In genomic region chr4:144611850-144612249, GRCh38 we compare ENCODE assay signal across 8 cellular contexts. TPM values are rescaled to one million over a fixed set of nuclear protein-coding genes. Genes with fewer than 3 reads are reported as not detected.
DNase-seq lines count a peak whose midpoint lies in the region; ATAC-seq, FAIRE-seq and TF ChIP-seq lines count a peak whose summit lies in the region.

No MANE protein-coding gene starts in this region.

- no peaks in the 10 kb centered on the region for H3K36me3 Mint-ChIP-seq in astrocyte (ENCODE audit: low read depth, unreplicated experiment)
- no peaks in the 10 kb centered on the region for H3K36me3 Mint-ChIP-seq in nephron progenitor cell (ENCODE audit: low read depth)

- peaks cover 7% of the 10 kb centered on the region for H3K4me1 ChIP-seq in astrocyte (ENCODE audit: insufficient read depth, low read length)

- H3K36me3 ChIP-seq in astrocyte (ENCODE audit: insufficient read depth, low read length), result no peaks in the 10 kb centered on the region

- ATAC-seq in HG02588 (IDR thresholded peaks at IDR 0.05; ENCODE audit: unreplicated experiment), result peak; percentile 50
- ATAC-seq in HG02763 (IDR thresholded peaks at IDR 0.05; ENCODE audit: unreplicated experiment), result no peak

- no peaks in the 10 kb centered on the region for H3K79me2 ChIP-seq in astrocyte (ENCODE audit: insufficient read depth, low read length)

- TF ChIP-seq POLR2A in GM12892 (IDR thresholded peaks at IDR 0.05; ENCODE audit: low read depth, low read length), result no peak

- no peaks in the 10 kb centered on the region for H3K9me3 ChIP-seq in astrocyte (ENCODE audit: insufficient read depth, low read depth, low read length)

- peak; percentile 25 for TF ChIP-seq CTCF in astrocyte (IDR thresholded peaks at IDR 0.05; ENCODE audit: insufficient read depth, low read depth, low read length)
- TF ChIP-seq CTCF in nephron progenitor cell (IDR thresholded peaks at IDR 0.05), result peak; percentile 35

- H3K4me1 Mint-ChIP-seq in astrocyte (ENCODE audit: low read depth, unreplicated experiment), result peaks cover 2% of the 10 kb centered on the region
- H3K4me1 Mint-ChIP-seq in nephron progenitor cell, result no peaks in the 10 kb centered on the region

- no peak overlapping the region for H3K4me3 ChIP-seq in astrocyte (ENCODE audit: insufficient read depth, low read depth, low read length)

- H3K9me3 Mint-ChIP-seq in astrocyte (ENCODE audit: unreplicated experiment), result no peaks in the 10 kb centered on the region
- no peaks in the 10 kb centered on the region for H3K9me3 Mint-ChIP-seq in nephron progenitor cell

- H4K20me1 ChIP-seq in astrocyte (ENCODE audit: insufficient read depth, low read length), result no peaks in the 10 kb centered on the region

- H3K27me3 Mint-ChIP-seq in astrocyte (ENCODE audit: low read depth, unreplicated experiment) (no peaks in the 10 kb centered on the region), nephron progenitor cell (ENCODE audit: low read depth, poor library complexity) (peaks cover 2% of the 10 kb centered on the region)

- H3K27me3 ChIP-seq in astrocyte (ENCODE audit: insufficient read depth, low read length), result no peaks in the 10 kb centered on the region

- no peak overlapping the region for H3K27ac ChIP-seq in astrocyte (ENCODE audit: low read depth, low read length)

- no peak overlapping the region for H3K9ac ChIP-seq in astrocyte (ENCODE audit: low read length)

- H3K4me2 ChIP-seq in astrocyte (ENCODE audit: low read length), result no peak overlapping the region

- no peak overlapping the region for H3K4me3 Mint-ChIP-seq in astrocyte (ENCODE audit: unreplicated experiment)
- H3K4me3 Mint-ChIP-seq in nephron progenitor cell, result no peak overlapping the region

- FAIRE-seq in GM12892 (lab: Jason Lieb, UNC) (no peak), astrocyte (lab: Jason Lieb, UNC) (no peak)

- peak; percentile 2 for DNase-seq in GM12892 (ENCODE audit: insufficient read length)
- DNase-seq in astrocyte (ENCODE audit: low read depth), result no peak
- DNase-seq in nephron progenitor cell, result peak; percentile 5
- no peak for DNase-seq in NOMO-1 treated with DMSO at 0.1 percent for 48 hours (lab: John Stamatoyannopoulos, UW; ENCODE audit: unreplicated experiment)
- DNase-seq in mesenteric fat pad (ENCODE audit: low spot score), result no peak
- DNase-seq in NCI-H510A (lab: John Stamatoyannopoulos, UW), result no peak

- no peak overlapping the region for H2AFZ ChIP-seq in astrocyte (ENCODE audit: low read depth, low read length)

- no peak overlapping the region for H3K27ac Mint-ChIP-seq in astrocyte (ENCODE audit: unreplicated experiment)
- H3K27ac Mint-ChIP-seq in nephron progenitor cell, result no peak overlapping the region

RNA-seq across cellular contexts. Expression of gene HHIP, which starts 34.1 kb away (rescaled TPM):
- polyA plus RNA-seq in GM12892 (2012; ENCODE audit: missing spikeins), result not detected
- total RNA-seq in astrocyte, result 4.0 and 6.3 TPM in 2 replicates
- total RNA-seq in mesenteric fat pad, result 0.06 TPM

Comparison
In these comparisons a context has a peak if more than half of its experiments do, and no peak if none do; other contexts are left out.
1. DNase-seq: peak in GM12892 (single experiment) and nephron progenitor cell (single experiment); none in astrocyte (single experiment), NOMO-1 treated with DMSO at 0.1 percent for 48 hours (single experiment), mesenteric fat pad (single experiment) and NCI-H510A (single experiment).